In genomic region chr6:81486234-81486633, GRCh38 we compare ENCODE assay signal across 30 cellular contexts.
"Had no signal": no experiment of that assay in that cellular context is flagged by ENCODE, and none has a peak within 500 bp of the region (broad histone marks: within the 10 kb centered on the region; RNA-seq: fewer than 3 reads in every experiment).

No MANE protein-coding gene starts in this region.

- H3K9me3 ChIP-seq: gastrocnemius medialis, neutrophil, upper lobe of left lung had no signal

- H3K4me3 ChIP-seq: coronary artery, gastrocnemius medialis, skin epidermis, upper lobe of left lung had no signal

- H3K27ac ChIP-seq: brain microvascular endothelial cell, coronary artery, gastrocnemius medialis, neutrophil, skin epidermis, upper lobe of left lung had no signal

- FAIRE-seq: islet of Langerhans had no signal

- H3K27me3 ChIP-seq: brain microvascular endothelial cell, gastrocnemius medialis, neutrophil, upper lobe of left lung had no signal

- DNase-seq: activated CD4-positive, alpha-beta memory T cell treated with anti-CD3 and anti-CD28 coated beads, Interleukin-2, amount 10 ng/mL, durations not matched to agents 7 days and 5 days; activated CD4-positive, alpha-beta T cell treated with anti-CD3 and anti-CD28 coated beads, Interleukin-2, amount 10 ng/mL, durations not matched to agents 7 days and 5 days; activated CD4-positive, CD25-positive, alpha-beta regulatory T cell treated with anti-CD3 and anti-CD28 coated beads, Interleukin-2, amount 50 U/mL, for 72 hours; activated CD8-positive, alpha-beta memory T cell treated with anti-CD3 and anti-CD28 coated beads, Interleukin-2, amount 50 U/mL, for 48 hours; activated gamma-delta T cell treated with Interleukin-2 at 50 U/mL for 16 hours; activated naive CD4-positive, alpha-beta T cell treated with anti-CD3 and anti-CD28 coated beads, Interleukin-2, amount 50 U/mL, for 16 hours; activated T-cell treated with anti-CD3 and anti-CD28 coated beads, Interleukin-2, amount 50 U/mL, for 4 hours; amniotic stem cell; brain microvascular endothelial cell; effector memory CD8-positive, alpha-beta T cell; erythroblast; gastrocnemius medialis; glutamatergic neuron; left ventricle myocardium superior; mammary epithelial cell; naive B cell; nephron progenitor cell; stimulated activated CD4-positive, alpha-beta T cell treated with anti-CD3 and anti-CD28 coated beads, Interleukin-4, amount 100 ng/mL, for 24 hours; stimulated activated CD8-positive, alpha-beta memory T cell treated with anti-CD3 and anti-CD28 coated beads, Interleukin-4, amount 100 ng/mL, for 48 hours; stimulated activated naive CD8-positive, alpha-beta T cell treated with anti-CD3 and anti-CD28 coated beads, Interleukin-15, amount 100 ng/mL, for 72 hours; substantia nigra; T-helper 2 cell; upper lobe of left lung had no signal

- H3K36me3 ChIP-seq: brain microvascular endothelial cell, gastrocnemius medialis, neutrophil, upper lobe of left lung had no signal

- H3K4me1 ChIP-seq: gastrocnemius medialis, upper lobe of left lung had no signal

- ATAC-seq: activated T-cell treated with anti-CD3 and anti-CD28 coated beads, Interleukin-2, amount 50 U/mL, for 4 hours; activated T-helper 17 cell treated with anti-CD3 and anti-CD28 coated beads, Interleukin-2, amount 50 U/mL, for 72 hours; effector memory CD8-positive, alpha-beta T cell; gastrocnemius medialis; left ventricle myocardium superior; sciatic nerve; stimulated activated memory B cell treated with anti-CD40 and anti-IgM and Interleukin-4, amounts not matched to agents 10 μg/mL and 1 μg/mL and 100 μg/mL, for 72 hours; stimulated activated naive CD8-positive, alpha-beta T cell treated with anti-CD3 and anti-CD28 coated beads, Interleukin-15, amount 100 ng/mL, for 72 hours had no signal
